In the genomic region with DNA sequence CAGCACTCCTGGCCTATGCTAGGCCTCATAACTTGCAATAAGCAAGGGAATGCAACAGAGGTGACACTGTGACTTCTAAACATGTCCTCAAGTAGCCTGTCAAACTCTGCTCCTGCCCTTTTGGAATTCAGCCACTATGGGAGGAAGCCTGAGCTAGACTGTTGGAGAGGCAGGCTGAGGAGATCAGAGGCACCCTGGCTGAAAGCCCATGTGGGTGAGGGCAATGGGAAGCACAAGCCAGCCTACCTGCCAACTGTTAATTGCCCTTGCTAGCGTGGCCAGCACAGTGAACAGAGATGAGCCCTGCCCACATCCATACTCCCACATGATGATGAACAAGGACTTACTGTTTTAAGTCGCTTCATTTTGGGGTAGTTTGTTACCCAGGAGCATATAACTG, we compare ENCODE assay signal across 14 cellular contexts. TPM values are rescaled to one million over a fixed set of nuclear protein-coding genes. Genes with fewer than 3 reads are reported as not detected.
DNase-seq lines count a peak whose midpoint lies in the region; ATAC-seq and TF ChIP-seq lines count a peak whose summit lies in the region.
"Had no signal": no experiment of that assay in that cellular context is flagged by ENCODE, and none has a peak within 500 bp of the region (broad histone marks: within the 10 kb centered on the region; RNA-seq: fewer than 3 reads in every experiment).

No MANE protein-coding gene starts in this region.

- no peak overlapping the region for H3K4me3 Mint-ChIP-seq in activated T-cell treated with anti-CD3 and anti-CD28 coated beads, Interleukin-2, amount 50 U/mL, for 24 hours
- no peak overlapping the region for H3K4me3 Mint-ChIP-seq in memory B cell

- peaks cover 65 to 94% (median 73%) of the 10 kb centered on the region in 4 donors for H3K4me1 ChIP-seq in upper lobe of left lung

- no peak overlapping the region for H3K27ac ChIP-seq in upper lobe of left lung
- H3K27ac ChIP-seq: esophagus muscularis mucosa, GM23248 had no signal

- TF ChIP-seq EP300 in upper lobe of left lung (IDR thresholded peaks at IDR 0.05): no peak

- no peaks in the 10 kb centered on the region for H3K27me3 Mint-ChIP-seq in activated T-cell treated with anti-CD3 and anti-CD28 coated beads, Interleukin-2, amount 50 U/mL, for 24 hours
- no peaks in the 10 kb centered on the region for H3K27me3 Mint-ChIP-seq in memory B cell

- H3K36me3 ChIP-seq in upper lobe of left lung: peaks cover 0 to 28% (median 3%) of the 10 kb centered on the region in 4 donors

- peak overlapping the region; percentile 66 for H3K27ac Mint-ChIP-seq in activated T-cell treated with anti-CD3 and anti-CD28 coated beads, Interleukin-2, amount 50 U/mL, for 24 hours
- peak overlapping the region; percentile 54 for H3K27ac Mint-ChIP-seq in memory B cell

- H3K27me3 ChIP-seq in upper lobe of left lung: no peaks in the 10 kb centered on the region
- H3K27me3 ChIP-seq: esophagus muscularis mucosa had no signal

- WGBS in upper lobe of left lung, 2 donors: 65 to 78% methylated on average over 2 of the region's 2 CpGs

- ATAC-seq in memory B cell (ENCODE audit: low read depth): no peak
- ATAC-seq in upper lobe of left lung (ENCODE audit: low FRiP score in 2 of 2): peak; percentile 13 to 15

- H3K9me3 Mint-ChIP-seq in activated T-cell treated with anti-CD3 and anti-CD28 coated beads, Interleukin-2, amount 50 U/mL, for 24 hours: no peaks in the 10 kb centered on the region
- no peaks in the 10 kb centered on the region for H3K9me3 Mint-ChIP-seq in memory B cell

- DNase-seq in activated T-cell treated with anti-CD3 and anti-CD28 coated beads, Interleukin-2, amount 50 U/mL, for 24 hours: no peak
- no peak for DNase-seq in activated T-cell treated with anti-CD3 and anti-CD28 coated beads for 4 hours
- DNase-seq in cerebellum (ENCODE audit: low spot score): peak; percentile 88
- DNase-seq in memory B cell (ENCODE audit: low spot score in 2 of 2): no peak
- peak in 1 of 2 donors; percentile 53 for DNase-seq in upper lobe of left lung
- DNase-seq in foreskin melanocyte: no peak
- no peak for DNase-seq in hippocampal formation (lab: John Stamatoyannopoulos, UW)
- DNase-seq in AML-193 (lab: John Stamatoyannopoulos, UW): no peak
- DNase-seq: DMS153, GM23248, NCI-H1105 had no signal

- no peak for TF ChIP-seq POLR2A in upper lobe of left lung (IDR thresholded peaks at IDR 0.05)

- peaks cover 79% of the 10 kb centered on the region for H3K4me1 Mint-ChIP-seq in activated T-cell treated with anti-CD3 and anti-CD28 coated beads, Interleukin-2, amount 50 U/mL, for 24 hours (ENCODE audit: low read depth)
- peaks cover 60% of the 10 kb centered on the region for H3K4me1 Mint-ChIP-seq in memory B cell

- TF ChIP-seq CTCF in upper lobe of left lung (IDR thresholded peaks at IDR 0.05): no peak

- H3K36me3 Mint-ChIP-seq in activated T-cell treated with anti-CD3 and anti-CD28 coated beads, Interleukin-2, amount 50 U/mL, for 24 hours (ENCODE audit: low read depth): peaks cover 79% of the 10 kb centered on the region
- H3K36me3 Mint-ChIP-seq in memory B cell: peaks cover 23% of the 10 kb centered on the region

- H3K4me3 ChIP-seq in upper lobe of left lung: no peak overlapping the region
- H3K4me3 ChIP-seq: esophagus muscularis mucosa, GM23248 had no signal

- no peaks in the 10 kb centered on the region for H3K9me3 ChIP-seq in upper lobe of left lung
- H3K9me3 ChIP-seq: esophagus muscularis mucosa had no signal

RNA-seq across cellular contexts. Expression of a gene that starts 17.7 kb away (rescaled TPM):
- total RNA-seq in cerebellum (207 TPM), upper lobe of left lung (100 to 1,000 TPM; 126 to 386 (median 173) TPM)

RNA-seq across cellular contexts. Expression of a gene that starts 41.9 kb away (rescaled TPM):
- total RNA-seq in cerebellum (0.18 TPM), upper lobe of left lung (under 1 TPM in 3 of 6 donors, not detected in 3; 0.37 to 0.57 (median 0.39) TPM)
- total RNA-seq: A172, esophagus muscularis mucosa had no signal

RNA-seq across cellular contexts. Expression of a gene that starts 45.9 kb away (rescaled TPM):
- 0.82 TPM for total RNA-seq in cerebellum
- total RNA-seq in upper lobe of left lung: 1 to 10 TPM in 4 of 6 donors, under 1 TPM in 1, not detected in 1; 0.59 to 3.8 (median 2.7) TPM
- total RNA-seq: A172, GM23248, SK-MEL-5 had no signal
